In genomic region chr6:149851461-149851860, GRCh38 we compare ENCODE assay signal across 21 cellular contexts. TPM values are rescaled to one million over a fixed set of nuclear protein-coding genes. Genes with fewer than 3 reads are reported as not detected.
A peak's percentile ranks its signal among the peaks of the same experiment; 100 is the strongest.
DNase-seq lines count a peak whose midpoint lies in the region; ATAC-seq, FAIRE-seq and TF ChIP-seq lines count a peak whose summit lies in the region.
"Had no signal": no experiment of that assay in that cellular context is flagged by ENCODE, and none has a peak within 500 bp of the region (broad histone marks: within the 10 kb centered on the region; RNA-seq: fewer than 3 reads in every experiment).

No MANE protein-coding gene starts in this region.

- intact Hi-C loops in kidney (cut with DNase I), result no loop called here

- TF ChIP-seq CTCF in fibroblast of mammary gland (conservative IDR thresholded peaks at IDR 0.05; ENCODE audit: control insufficient read depth, insufficient read depth, low read depth, low read length) (no peak), kidney (IDR thresholded peaks at IDR 0.05; ENCODE audit: borderline replicate concordance, extremely low read depth, insufficient read depth) (no peak), hepatocyte (IDR thresholded peaks at IDR 0.05; ENCODE audit: poor library complexity) (no peak)

- no peaks in the 10 kb centered on the region for H3K36me3 Mint-ChIP-seq in activated T-helper 17 cell treated with anti-CD3 and anti-CD28 coated beads, Interleukin-2, amount 50 U/mL, for 72 hours (ENCODE audit: low read depth)
- no peaks in the 10 kb centered on the region for H3K36me3 Mint-ChIP-seq in stimulated activated memory B cell treated with anti-CD40 and anti-IgM and Interleukin-4, amounts not matched to agents 10 μg/mL and 1 μg/mL and 100 μg/mL, for 72 hours
- H3K36me3 Mint-ChIP-seq in activated T-cell treated with anti-CD3 and anti-CD28 coated beads, Interleukin-2, amount 50 U/mL, for 4 hours (ENCODE audit: insufficient read depth), result peaks cover 7% of the 10 kb centered on the region
- H3K36me3 Mint-ChIP-seq: activated naive CD4-positive, alpha-beta T cell treated with anti-CD3 and anti-CD28 coated beads, Interleukin-2, amount 50 U/mL, for 24 hours had no signal

- H3K79me2 ChIP-seq in hepatocyte, result peaks cover 14% of the 10 kb centered on the region

- H3K9me2 ChIP-seq in hepatocyte (replicated peaks; ENCODE audit: insufficient read depth), result no peaks in the 10 kb centered on the region

- WGBS in hepatocyte (ENCODE audit: low lambda C conversion rate, missing lambda C conversion rate), result 97% methylated on average over 2 of the region's 2 CpGs

- DNase-seq in fibroblast of mammary gland (ENCODE audit: low read depth) (peak; percentile 87), kidney (no peak), hepatocyte (ENCODE audit: low spot score) (no peak), NCI-H146 (lab: John Stamatoyannopoulos, UW) (no peak)
- no peak for DNase-seq in activated T-cell treated with anti-CD3 and anti-CD28 coated beads, Interleukin-2, amount 50 U/mL, for 4 hours
- DNase-seq: activated CD4-positive, CD25-positive, alpha-beta regulatory T cell treated with anti-CD3 and anti-CD28 coated beads, Interleukin-2, amount 50 U/mL, for 72 hours; activated CD8-positive, alpha-beta memory T cell treated with anti-CD3 and anti-CD28 coated beads, Interleukin-2, amount 50 U/mL, for 4 hours; cerebellar nuclear complex; NCI-H1417 treated with DMSO at 0.1 percent for 48 hours; retina; stimulated activated CD4-positive, alpha-beta T cell treated with anti-CD3 and anti-CD28 coated beads, Interleukin-1b, Interleukin-23, amount 100 ng/mL, for 48 hours had no signal

- FAIRE-seq in kidney (lab: Jason Lieb, UNC), result no peak
- FAIRE-seq: K562 had no signal

- H3K27ac ChIP-seq in kidney (ENCODE audit: low read depth in 2 of 2, low read length in 2 of 2) (no peak overlapping the region), hepatocyte (no peak overlapping the region)
- H3K27ac ChIP-seq: thoracic aorta had no signal

- peaks cover 0 to 5% of the 10 kb centered on the region in 2 donors for H3K4me1 ChIP-seq in kidney (ENCODE audit: control insufficient read depth in 1 of 2, insufficient read depth in 1 of 2, low read depth in 1 of 2, low read length in 2 of 2)
- peaks cover 27% of the 10 kb centered on the region for H3K4me1 ChIP-seq in hepatocyte (ENCODE audit: insufficient read depth)

- no peak overlapping the region for H3K4me2 ChIP-seq in hepatocyte

- no peaks in the 10 kb centered on the region for H4K20me1 ChIP-seq in hepatocyte (ENCODE audit: insufficient read depth, poor library complexity, severe bottlenecking)

- H3K4me3 ChIP-seq in fibroblast of mammary gland (ENCODE audit: control insufficient read depth, low read depth, low read length) (no peak overlapping the region), kidney (ENCODE audit: low read length in 2 of 2) (no peak overlapping the region), hepatocyte (no peak overlapping the region)
- H3K4me3 ChIP-seq: K562, thoracic aorta had no signal

- H3K27me3 Mint-ChIP-seq in activated T-helper 17 cell treated with anti-CD3 and anti-CD28 coated beads, Interleukin-2, amount 50 U/mL, for 72 hours, result no peaks in the 10 kb centered on the region
- H3K27me3 Mint-ChIP-seq in stimulated activated memory B cell treated with anti-CD40 and anti-IgM and Interleukin-4, amounts not matched to agents 10 μg/mL and 1 μg/mL and 100 μg/mL, for 72 hours, result no peaks in the 10 kb centered on the region
- no peaks in the 10 kb centered on the region for H3K27me3 Mint-ChIP-seq in activated T-cell treated with anti-CD3 and anti-CD28 coated beads, Interleukin-2, amount 50 U/mL, for 4 hours (ENCODE audit: low read depth)

- no peak overlapping the region for H3K27ac Mint-ChIP-seq in activated T-helper 17 cell treated with anti-CD3 and anti-CD28 coated beads, Interleukin-2, amount 50 U/mL, for 72 hours
- peak overlapping the region; percentile 4 for H3K27ac Mint-ChIP-seq in stimulated activated memory B cell treated with anti-CD40 and anti-IgM and Interleukin-4, amounts not matched to agents 10 μg/mL and 1 μg/mL and 100 μg/mL, for 72 hours
- H3K27ac Mint-ChIP-seq: activated naive CD4-positive, alpha-beta T cell treated with anti-CD3 and anti-CD28 coated beads, Interleukin-2, amount 50 U/mL, for 24 hours; nephron had no signal

- peaks cover 16% of the 10 kb centered on the region for H3K4me1 Mint-ChIP-seq in activated T-helper 17 cell treated with anti-CD3 and anti-CD28 coated beads, Interleukin-2, amount 50 U/mL, for 72 hours
- H3K4me1 Mint-ChIP-seq in stimulated activated memory B cell treated with anti-CD40 and anti-IgM and Interleukin-4, amounts not matched to agents 10 μg/mL and 1 μg/mL and 100 μg/mL, for 72 hours, result peaks cover 32% of the 10 kb centered on the region
- peaks cover 14% of the 10 kb centered on the region for H3K4me1 Mint-ChIP-seq in activated T-cell treated with anti-CD3 and anti-CD28 coated beads, Interleukin-2, amount 50 U/mL, for 4 hours (ENCODE audit: low read depth)

- peak overlapping the region; percentile 30 for H3K4me3 Mint-ChIP-seq in activated T-helper 17 cell treated with anti-CD3 and anti-CD28 coated beads, Interleukin-2, amount 50 U/mL, for 72 hours
- H3K4me3 Mint-ChIP-seq in stimulated activated memory B cell treated with anti-CD40 and anti-IgM and Interleukin-4, amounts not matched to agents 10 μg/mL and 1 μg/mL and 100 μg/mL, for 72 hours, result no peak overlapping the region
- H3K4me3 Mint-ChIP-seq in activated T-cell treated with anti-CD3 and anti-CD28 coated beads, Interleukin-2, amount 50 U/mL, for 4 hours, result no peak overlapping the region
- H3K4me3 Mint-ChIP-seq: activated naive CD4-positive, alpha-beta T cell treated with anti-CD3 and anti-CD28 coated beads, Interleukin-2, amount 50 U/mL, for 24 hours; nephron had no signal

- H3K36me3 ChIP-seq in kidney (ENCODE audit: control insufficient read depth in 1 of 2, insufficient read depth in 2 of 2, low read length in 2 of 2) (peaks cover 0 to 4% of the 10 kb centered on the region in 2 donors), hepatocyte (replicated peaks; ENCODE audit: insufficient read depth, low read depth) (no peaks in the 10 kb centered on the region)
- H3K36me3 ChIP-seq: thoracic aorta had no signal

- H3K9me3 ChIP-seq in kidney (ENCODE audit: control insufficient read depth in 1 of 2, low read length in 2 of 2) (no peaks in the 10 kb centered on the region), hepatocyte (ENCODE audit: low read depth) (no peaks in the 10 kb centered on the region)
- H3K9me3 ChIP-seq: thoracic aorta had no signal

- ATAC-seq in GM21717 (IDR thresholded peaks at IDR 0.05; ENCODE audit: unreplicated experiment), result peak; percentile 9
- ATAC-seq in activated T-helper 17 cell treated with anti-CD3 and anti-CD28 coated beads, Interleukin-2, amount 50 U/mL, for 72 hours (replicated peaks), result no peak
- ATAC-seq in stimulated activated memory B cell treated with anti-CD40 and anti-IgM and Interleukin-4, amounts not matched to agents 10 μg/mL and 1 μg/mL and 100 μg/mL, for 72 hours, result no peak
- no peak for ATAC-seq in activated T-cell treated with anti-CD3 and anti-CD28 coated beads, Interleukin-2, amount 50 U/mL, for 4 hours

- H2AFZ ChIP-seq in hepatocyte, result no peak overlapping the region

- H3K27me3 ChIP-seq in hepatocyte, result no peaks in the 10 kb centered on the region

- no peaks in the 10 kb centered on the region for H3K9me3 Mint-ChIP-seq in activated T-helper 17 cell treated with anti-CD3 and anti-CD28 coated beads, Interleukin-2, amount 50 U/mL, for 72 hours
- no peaks in the 10 kb centered on the region for H3K9me3 Mint-ChIP-seq in stimulated activated memory B cell treated with anti-CD40 and anti-IgM and Interleukin-4, amounts not matched to agents 10 μg/mL and 1 μg/mL and 100 μg/mL, for 72 hours
- H3K9me3 Mint-ChIP-seq in activated T-cell treated with anti-CD3 and anti-CD28 coated beads, Interleukin-2, amount 50 U/mL, for 4 hours, result no peaks in the 10 kb centered on the region
- H3K9me3 Mint-ChIP-seq: activated naive CD4-positive, alpha-beta T cell treated with anti-CD3 and anti-CD28 coated beads, Interleukin-2, amount 50 U/mL, for 24 hours; nephron had no signal

- H3K9ac ChIP-seq in kidney (ENCODE audit: low read length in 2 of 2), result no peak overlapping the region

RNA-seq across cellular contexts. Expression of gene LRP11, which starts 12.7 kb away (rescaled TPM):
- total RNA-seq in activated T-helper 17 cell treated with anti-CD3 and anti-CD28 coated beads, Interleukin-2, amount 50 U/mL, for 72 hours, result 1 to 10 TPM; 6.5 to 9.6 TPM
- 34.0 TPM for total RNA-seq in kidney
- polyA plus RNA-seq in kidney (ENCODE audit: insufficient read depth, low read depth, low replicate concordance), result 22.1 TPM
- 33.6 and 46.8 TPM in 2 replicates for total RNA-seq in hepatocyte
- 28.1 and 35.4 TPM in 2 replicates for polyA plus RNA-seq in hepatocyte
- 1 to 10 TPM; 2.0 to 3.4 (median 3.2) TPM for total RNA-seq in activated T-cell treated with anti-CD3 and anti-CD28 coated beads, Interleukin-2, amount 50 U/mL, for 4 hours

RNA-seq across cellular contexts. Expression of gene RAET1E, which starts 46.5 kb away (rescaled TPM):
- total RNA-seq in activated T-helper 17 cell treated with anti-CD3 and anti-CD28 coated beads, Interleukin-2, amount 50 U/mL, for 72 hours, result 1 to 10 TPM in 1 of 2 donors, under 1 TPM in 1; 0.99 to 4.9 TPM
- 1.0 TPM for total RNA-seq in kidney
- polyA plus RNA-seq in kidney (ENCODE audit: insufficient read depth, low read depth, low replicate concordance), result 3.1 TPM
- 0.28 TPM in 1 of 2 replicates, not detected in the other for total RNA-seq in hepatocyte
- 0.44 TPM in 1 of 2 replicates, not detected in the other for polyA plus RNA-seq in hepatocyte
- total RNA-seq in activated T-cell treated with anti-CD3 and anti-CD28 coated beads, Interleukin-2, amount 50 U/mL, for 4 hours, result not detected
- total RNA-seq: epithelial cell of proximal tubule, H4, K562, liver, thoracic aorta had no signal
- polyA plus RNA-seq: K562, liver had no signal
